1 cellular context compared by ENCODE assay signal in genomic region chr12:118884226-118884625, GRCh38.
TF ChIP-seq lines count a peak whose summit lies in the region.

No MANE protein-coding gene starts in this region.

TF ChIP-seq in GM12878, 131 proteins besides CTCF, POLR2A, EP300 and RAD21 (continued from another document):
- TF ChIP-seq USF2 (IDR thresholded peaks at IDR 0.05; ENCODE audit: borderline replicate concordance, low read depth, low read length) (no peak), IKZF2 (IDR thresholded peaks at IDR 0.05) (no peak), SMC3 (IDR thresholded peaks at IDR 0.05; ENCODE audit: borderline replicate concordance, low read length) (no peak), RELA (IDR thresholded peaks at IDR 0.05; ENCODE audit: borderline replicate concordance, partially characterized antibody) (no peak), IRF4 (IDR thresholded peaks at IDR 0.05; ENCODE audit: low read depth, low read length) (no peak), TCF7 (IDR thresholded peaks at IDR 0.05; ENCODE audit: borderline replicate concordance) (no peak)
